ENCODE assay signal across 14 cellular contexts in the genomic region with DNA sequence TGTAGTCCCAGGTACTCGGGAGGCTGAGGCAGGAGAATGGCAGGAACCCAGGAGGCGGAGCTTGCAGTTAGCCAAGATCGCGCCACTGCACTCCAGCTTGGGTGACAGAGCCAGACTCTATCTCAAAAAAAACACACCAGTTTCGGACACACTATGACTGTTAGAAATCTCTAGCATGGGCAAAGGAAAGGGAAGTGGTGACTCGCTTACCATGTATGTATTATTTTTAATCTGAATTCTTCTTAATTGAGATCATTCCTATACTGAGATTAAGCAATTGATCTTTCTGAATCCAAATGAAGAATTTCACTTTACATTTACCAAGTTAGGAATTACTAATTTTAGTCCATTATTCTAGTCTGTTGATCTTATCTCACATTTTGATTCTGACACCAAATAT.
DNase-seq lines count a peak whose midpoint lies in the region; TF ChIP-seq lines count a peak whose summit lies in the region.
"Had no signal": no experiment of that assay in that cellular context is flagged by ENCODE, and none has a peak within 500 bp of the region (broad histone marks: within the 10 kb centered on the region; RNA-seq: fewer than 3 reads in every experiment).

No MANE protein-coding gene starts in this region.

- DNase-seq in AG09309 (ENCODE audit: low read depth) (peak; percentile 50), LHCN-M2 (ENCODE audit: low read depth) (peak; percentile 77), astrocyte of the spinal cord (ENCODE audit: low read depth, low spot score) (peak; percentile 80), glomerular visceral epithelial cell (ENCODE audit: extremely low spot score) (peak; percentile 59), T1000 (lab: John Stamatoyannopoulos, UW) (no peak), islet precursor cell (no peak), NCI-H1436 (lab: John Stamatoyannopoulos, UW) (no peak), NCI-H1694 (lab: John Stamatoyannopoulos, UW) (no peak)
- DNase-seq: activated CD4-positive, alpha-beta memory T cell treated with anti-CD3 and anti-CD28 coated beads for 36 hours; activated gamma-delta T cell treated with Interleukin-2 at 50 U/mL for 16 hours; nucleus accumbens; OCI-M1 had no signal

- no peak overlapping the region for H3K4me3 ChIP-seq in AG09309 (ENCODE audit: control insufficient read depth, low read depth, low read length)
- no peak overlapping the region for H3K4me3 ChIP-seq in astrocyte of the spinal cord (ENCODE audit: low read depth, low read length)
- H3K4me3 ChIP-seq: hepatocyte, lung had no signal

- in situ Hi-C loops in astrocyte of the spinal cord (cut with HindIII; ENCODE audit: low sequenced_read_pairs), result no loop called here

- TF ChIP-seq CTCF in AG09309 (IDR thresholded peaks at IDR 0.05; ENCODE audit: control insufficient read depth, insufficient read depth, low read depth, low read length, missing control alignments) (no peak), astrocyte of the spinal cord (IDR thresholded peaks at IDR 0.05; ENCODE audit: low read depth, low read length) (no peak)

Comparison
In these comparisons a context has a peak if more than half of its experiments do, and no peak if none do; other contexts are left out.
1. DNase-seq: peak in AG09309 (single experiment), LHCN-M2 (single experiment), astrocyte of the spinal cord (single experiment) and glomerular visceral epithelial cell (single experiment); none in T1000 (single experiment), islet precursor cell (single experiment), NCI-H1436 (single experiment) and NCI-H1694 (single experiment).